8 cellular contexts compared by ENCODE assay signal in the genomic region with DNA sequence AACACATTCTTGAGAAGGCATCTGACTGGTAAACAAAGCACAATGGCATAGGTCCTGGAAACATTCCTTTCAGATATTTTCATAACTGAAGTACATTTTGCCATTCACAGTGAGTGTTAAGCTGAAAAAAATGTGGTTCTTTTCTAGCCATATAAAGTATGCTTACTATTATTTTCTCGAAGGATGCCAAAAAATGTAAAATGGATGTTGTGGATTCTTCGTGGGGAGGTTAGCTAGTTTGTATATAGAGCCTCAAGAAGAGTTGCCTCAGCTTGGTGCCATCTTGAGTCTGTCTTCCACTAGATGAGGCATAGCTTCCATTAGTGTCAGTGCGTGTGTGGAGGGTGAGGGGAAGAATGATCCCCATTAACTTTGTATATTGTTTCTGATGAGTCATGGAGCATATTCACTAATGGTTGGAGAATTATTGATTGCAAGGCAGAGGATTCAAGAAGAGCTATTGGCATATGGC. TPM values are rescaled to one million over a fixed set of nuclear protein-coding genes. Genes with fewer than 3 reads are reported as not detected.
DNase-seq lines count a peak whose midpoint lies in the region; ATAC-seq and TF ChIP-seq lines count a peak whose summit lies in the region.

No MANE protein-coding gene starts in this region.

- peaks cover 31% of the 10 kb centered on the region for H3K4me1 Mint-ChIP-seq in Caco-2 (ENCODE audit: low read depth, unreplicated experiment)
- H3K4me1 Mint-ChIP-seq in osteocyte (ENCODE audit: unreplicated experiment), result peaks cover 56% of the 10 kb centered on the region

- POLR2A ChIA-PET in Caco-2 (lab: Charles Lee), result no interaction called here

- no peak overlapping the region for H3K4me3 Mint-ChIP-seq in Caco-2 (ENCODE audit: unreplicated experiment)
- peak overlapping the region; percentile 92 for H3K4me3 Mint-ChIP-seq in osteocyte (ENCODE audit: unreplicated experiment)

- peak overlapping the region; percentile 24 for H3K27ac Mint-ChIP-seq in Caco-2 (ENCODE audit: unreplicated experiment)
- peak overlapping the region; percentile 95 for H3K27ac Mint-ChIP-seq in osteocyte (ENCODE audit: unreplicated experiment)

- peak overlapping the region; percentile 10 for H3K27ac ChIP-seq in brain microvascular endothelial cell

- H3K9me3 Mint-ChIP-seq in Caco-2 (ENCODE audit: unreplicated experiment) (no peaks in the 10 kb centered on the region), osteocyte (ENCODE audit: unreplicated experiment) (no peaks in the 10 kb centered on the region)

- CTCF ChIA-PET in Caco-2 (lab: Charles Lee), result no interaction called here

- in situ Hi-C loops in brain microvascular endothelial cell (cut with HindIII; ENCODE audit: low pct_ligation_motif_present, low sequenced_read_pairs), result no loop called here

- DNase-seq in Caco-2, result no peak
- peak; percentile 12 for DNase-seq in NCI-H2227 treated with DMSO at 0.1 percent for 48 hours (lab: John Stamatoyannopoulos, UW)
- DNase-seq in brain microvascular endothelial cell, result peak; percentile 74
- no peak for DNase-seq in osteocyte (ENCODE audit: extremely low spot score, unreplicated experiment)
- no peak for DNase-seq in islet precursor cell
- DNase-seq in DMS79 treated with DMSO at 0.1 percent for 48 hours (lab: John Stamatoyannopoulos, UW), result no peak

- H3K36me3 ChIP-seq in Caco-2 (ENCODE audit: control insufficient read depth, insufficient read depth, low read length) (no peaks in the 10 kb centered on the region), brain microvascular endothelial cell (replicated peaks) (no peaks in the 10 kb centered on the region)

- H3K36me3 Mint-ChIP-seq in Caco-2 (ENCODE audit: insufficient read depth, unreplicated experiment) (peaks cover 19% of the 10 kb centered on the region), osteocyte (ENCODE audit: unreplicated experiment) (no peaks in the 10 kb centered on the region)

- H3K9me3 ChIP-seq in Caco-2, result no peaks in the 10 kb centered on the region

- no TSS peak for BruUV-seq in Caco-2 (replicated peaks; lab: Mats Ljungman, UMichigan)

- H3K4me1 ChIP-seq in Caco-2, result peaks cover 27% of the 10 kb centered on the region

- no peak for TF ChIP-seq CTCF in Caco-2 (IDR thresholded peaks at IDR 0.05; ENCODE audit: insufficient read depth in 1 of 2, low read depth in 1 of 2, low read length in 1 of 2, severe bottlenecking in 1 of 2, unreplicated experiment in 1 of 2)
- no peak for TF ChIP-seq CTCF in brain microvascular endothelial cell (IDR thresholded peaks at IDR 0.05; ENCODE audit: low read depth, low read length, missing control alignments)
- no peak for TF ChIP-seq CTCF in osteocyte (IDR thresholded peaks at IDR 0.05)

- H3K27me3 Mint-ChIP-seq in Caco-2 (ENCODE audit: insufficient read depth, unreplicated experiment) (no peaks in the 10 kb centered on the region), osteocyte (ENCODE audit: unreplicated experiment) (no peaks in the 10 kb centered on the region)

- H3K4me3 ChIP-seq in Caco-2 (ENCODE audit: low read depth, low read length) (no peak overlapping the region), brain microvascular endothelial cell (ENCODE audit: low read depth, low read length) (peak overlapping the region; percentile 10)

- H3K27me3 ChIP-seq in Caco-2 (replicated peaks; ENCODE audit: control insufficient read depth, insufficient read depth, low read length) (no peaks in the 10 kb centered on the region), brain microvascular endothelial cell (replicated peaks) (no peaks in the 10 kb centered on the region)

- intact Hi-C loops in Caco-2 (cut with micrococcal nuclease; ENCODE audit: unreplicated experiment), result no loop called here

- no peak for ATAC-seq in HG03159 (IDR thresholded peaks at IDR 0.05; ENCODE audit: unreplicated experiment)
- no peak for ATAC-seq in GM21360 (IDR thresholded peaks at IDR 0.05; ENCODE audit: unreplicated experiment)

RNA-seq across cellular contexts. Expression of a gene that starts 4.1 kb away (rescaled TPM):
- total RNA-seq in Caco-2 (2022) (67.1 and 68.6 TPM in 2 replicates), osteocyte (159 and 166 TPM in 2 replicates)

Comparison
In these comparisons a context has a peak if more than half of its experiments do, and no peak if none do; other contexts are left out.
1. DNase-seq: peak in NCI-H2227 treated with DMSO at 0.1 percent for 48 hours (single experiment) and brain microvascular endothelial cell (single experiment); none in Caco-2 (0 of 2), osteocyte (single experiment), islet precursor cell (single experiment) and DMS79 treated with DMSO at 0.1 percent for 48 hours (single experiment).